ENCODE assay signal across 1 cellular context in genomic region chr19:19865750-19866598, GRCh38.
TF ChIP-seq lines count a peak whose summit lies in the region.

TSS of gene ZNF253 (plus strand) at chr19:19865882. CDS start at chr19:19865997, 115 bp downstream.

TF ChIP-seq in K562, 482 proteins besides CTCF, POLR2A, EP300 and RAD21 (continued from another document and continues in another):
- TF ChIP-seq CHD7 (IDR thresholded peaks at IDR 0.05; ENCODE audit: low read depth, low read length) (no peak), ZNF785 (CRISPR knock-in tag; IDR thresholded peaks at IDR 0.05) (no peak), PCBP2 (IDR thresholded peaks at IDR 0.05; ENCODE audit: low read depth, low read length, poor library complexity, severe bottlenecking) (no peak), ZBTB40 (IDR thresholded peaks at IDR 0.05) (no peak), ZBTB40 (CRISPR knock-in tag; IDR thresholded peaks at IDR 0.05) (no peak), THRAP3 (IDR thresholded peaks at IDR 0.05; ENCODE audit: borderline replicate concordance) (no peak), MEIS2 (IDR thresholded peaks at IDR 0.05; ENCODE audit: partially characterized antibody) (peak; percentile 98), ZNF431 (CRISPR knock-in tag; IDR thresholded peaks at IDR 0.05) (no peak), LCOR (CRISPR knock-in tag; IDR thresholded peaks at IDR 0.05) (peak; percentile 70; the same call in 1 of the 2 replicates), ZNF696 (CRISPR knock-in tag; conservative IDR thresholded peaks at IDR 0.05) (no peak), MAZ (CRISPR knock-in tag; conservative IDR thresholded peaks at IDR 0.05 in 1 of 2, IDR thresholded peaks at IDR 0.05 in 1 of 2) (peak in 1 of 2 experiments; percentile 81; a peak in 3 of 4 replicates), CREB3 (tag; conservative IDR thresholded peaks at IDR 0.05; ENCODE audit: low read depth) (no peak), KAT8 (IDR thresholded peaks at IDR 0.05; ENCODE audit: low read depth) (0 out of 2 replicates have a peak, but pooled peaks have one; percentile 27), DMBX1 (CRISPR knock-in tag; IDR thresholded peaks at IDR 0.05; ENCODE audit: borderline replicate concordance) (no peak), ATF1 (CRISPR knock-in tag; IDR thresholded peaks at IDR 0.05) (no peak), ATF1 (tag; IDR thresholded peaks at IDR 0.05) (peak; percentile 52; the same call in 1 of the 2 replicates), HMG20A (CRISPR knock-in tag; conservative IDR thresholded peaks at IDR 0.05) (no peak), HMGN3 (IDR thresholded peaks at IDR 0.05; ENCODE audit: borderline replicate concordance, extremely low read depth, insufficient read length, low read depth, low read length) (no peak), ZNF551 (CRISPR knock-in tag; IDR thresholded peaks at IDR 0.05) (no peak), NFIX (CRISPR knock-in tag; IDR thresholded peaks at IDR 0.05; ENCODE audit: low read depth) (no peak), ELK3 (CRISPR knock-in tag; IDR thresholded peaks at IDR 0.05) (no peak)
- TF ChIP-seq, protein P1, sequence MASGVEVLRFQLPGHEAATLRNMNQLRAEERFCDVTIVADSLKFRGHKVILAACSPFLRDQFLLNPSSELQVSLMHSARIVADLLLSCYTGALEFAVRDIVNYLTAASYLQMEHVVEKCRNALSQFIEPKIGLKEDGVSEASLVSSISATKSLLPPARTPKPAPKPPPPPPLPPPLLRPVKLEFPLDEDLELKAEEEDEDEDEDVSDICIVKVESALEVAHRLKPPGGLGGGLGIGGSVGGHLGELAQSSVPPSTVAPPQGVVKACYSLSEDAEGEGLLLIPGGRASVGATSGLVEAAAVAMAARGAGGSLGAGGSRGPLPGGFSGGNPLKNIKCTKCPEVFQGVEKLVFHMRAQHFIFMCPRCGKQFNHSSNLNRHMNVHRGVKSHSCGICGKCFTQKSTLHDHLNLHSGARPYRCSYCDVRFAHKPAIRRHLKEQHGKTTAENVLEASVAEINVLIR (CRISPR knock-in tag; IDR thresholded peaks at IDR 0.05) = no peak
- TF ChIP-seq, protein P2, sequence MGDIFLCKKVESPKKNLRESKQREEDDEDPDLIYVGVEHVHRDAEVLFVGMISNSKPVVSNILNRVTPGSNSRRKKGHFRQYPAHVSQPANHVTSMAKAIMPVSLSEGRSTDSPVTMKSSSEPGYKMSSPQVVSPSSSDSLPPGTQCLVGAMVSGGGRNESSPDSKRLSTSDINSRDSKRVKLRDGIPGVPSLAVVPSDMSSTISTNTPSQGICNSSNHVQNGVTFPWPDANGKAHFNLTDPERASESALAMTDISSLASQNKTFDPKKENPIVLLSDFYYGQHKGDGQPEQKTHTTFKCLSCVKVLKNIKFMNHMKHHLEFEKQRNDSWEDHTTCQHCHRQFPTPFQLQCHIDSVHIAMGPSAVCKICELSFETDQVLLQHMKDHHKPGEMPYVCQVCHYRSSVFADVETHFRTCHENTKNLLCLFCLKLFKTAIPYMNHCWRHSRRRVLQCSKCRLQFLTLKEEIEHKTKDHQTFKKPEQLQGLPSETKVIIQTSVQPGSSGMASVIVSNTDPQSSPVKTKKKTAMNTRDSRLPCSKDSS (IDR thresholded peaks at IDR 0.05; ENCODE audit: low read depth, partially characterized antibody) = no peak
